Comparison of ENCODE assay signal across 1 cellular context in the genomic region with DNA sequence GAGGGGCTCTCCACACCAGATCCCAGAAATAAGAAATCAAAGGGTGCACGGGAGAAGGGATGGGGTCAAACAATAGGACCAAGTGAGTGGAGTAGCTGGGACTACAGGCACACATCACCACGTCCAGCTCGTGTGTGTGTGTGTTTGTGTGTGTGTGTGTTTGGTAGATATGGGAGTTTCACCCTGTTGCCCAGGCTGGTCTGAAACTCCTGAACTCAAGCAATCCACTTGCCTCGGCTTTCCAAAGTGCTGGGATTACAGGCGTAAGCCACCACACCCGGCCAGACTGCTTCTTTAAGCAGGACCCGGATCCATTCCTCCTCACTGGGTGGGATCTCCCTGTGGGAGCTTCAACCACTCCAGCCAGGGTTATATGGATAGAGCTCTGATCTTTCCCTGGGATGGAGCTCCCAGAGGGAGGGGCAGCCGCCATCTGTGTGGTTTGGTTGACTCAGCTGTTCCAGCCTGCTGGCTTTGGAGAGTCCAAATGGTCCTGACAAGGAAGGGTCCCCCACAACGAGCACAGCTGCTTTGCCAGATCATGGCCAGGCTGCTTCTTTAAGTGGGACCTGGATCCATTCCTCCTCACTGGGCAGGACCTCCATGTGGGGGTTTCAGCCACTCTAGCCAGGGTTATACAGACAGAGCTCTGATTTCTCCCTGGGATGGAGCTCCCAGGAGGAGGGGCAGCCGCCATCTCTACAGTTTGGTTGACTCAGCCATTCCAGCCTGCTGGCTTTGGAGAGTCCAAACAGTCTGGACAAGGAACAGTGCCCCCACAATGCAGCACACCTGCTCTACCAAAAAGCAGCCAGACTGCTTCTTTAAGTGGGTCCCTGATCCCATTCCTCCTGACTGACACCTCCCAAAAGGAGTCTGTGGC.
TF ChIP-seq lines count a peak whose summit lies in the region.

No MANE protein-coding gene starts in this region.

TF ChIP-seq in HEK293, 187 proteins besides CTCF, POLR2A, EP300 and RAD21:
- TF ChIP-seq ZNF394 (tag by site-specific recombination; IDR thresholded peaks at IDR 0.05; ENCODE audit: borderline replicate concordance): peak; percentile 28; the same call in 1 of the 2 replicates
- no peak for TF ChIP-seq ZNF623 (tag by site-specific recombination; IDR thresholded peaks at IDR 0.05)
- no peak for TF ChIP-seq ZNF221 (tag by site-specific recombination; IDR thresholded peaks at IDR 0.05; ENCODE audit: borderline replicate concordance)
- TF ChIP-seq MYNN (tag by site-specific recombination; IDR thresholded peaks at IDR 0.05; ENCODE audit: borderline replicate concordance): no peak
